In genomic region chrX:152640039-152640818, GRCh38 we compare ENCODE assay signal across 1 cellular context.
TF ChIP-seq lines count a peak whose summit lies in the region.

No MANE protein-coding gene starts in this region.

TF ChIP-seq in K562, 482 proteins besides CTCF, POLR2A, EP300 and RAD21 (continued from another document):
- peak; percentile 95 for TF ChIP-seq JUND (IDR thresholded peaks at IDR 0.05; ENCODE audit: borderline replicate concordance, low read depth, low read length)
- TF ChIP-seq JUND (tag; IDR thresholded peaks at IDR 0.05; ENCODE audit: borderline replicate concordance, low read depth, low read length), result peak; percentile 93
- no peak for TF ChIP-seq ELF1 (tag; IDR thresholded peaks at IDR 0.05)
